In genomic region chr18:8769509-8769908, GRCh38 we compare ENCODE assay signal across 17 cellular contexts.
DNase-seq lines count a peak whose midpoint lies in the region; ATAC-seq and TF ChIP-seq lines count a peak whose summit lies in the region.
"Had no signal": no experiment of that assay in that cellular context is flagged by ENCODE, and none has a peak within 500 bp of the region (broad histone marks: within the 10 kb centered on the region; RNA-seq: fewer than 3 reads in every experiment).

No MANE protein-coding gene starts in this region.

- H3K4me3 ChIP-seq in coronary artery = no peak overlapping the region
- no peak overlapping the region for H3K4me3 ChIP-seq in sigmoid colon
- H3K4me3 ChIP-seq: A549; BLaER1 treated with 17β-estradiol and CSF1 and Interleukin-3, amounts not matched to agents 10 nM and 100 nM; GM12878; GM23338 had no signal

- H3K27ac ChIP-seq in coronary artery = no peak overlapping the region
- peak overlapping the region; percentile 23 to 87 (median 57) for H3K27ac ChIP-seq in sigmoid colon
- H3K27ac ChIP-seq: 22Rv1; BLaER1 treated with 17β-estradiol and CSF1 and Interleukin-3, amounts not matched to agents 10 nM and 100 nM had no signal

- H3K4me1 ChIP-seq in sigmoid colon = peaks cover 0 to 93% (median 53%) of the 10 kb centered on the region in 4 donors

- no peaks in the 10 kb centered on the region for H3K4me1 Mint-ChIP-seq in activated CD8-positive, alpha-beta memory T cell treated with anti-CD3 and anti-CD28 coated beads, Interleukin-2, amount 10 ng/mL, durations not matched to agents 7 days and 5 days
- no peaks in the 10 kb centered on the region for H3K4me1 Mint-ChIP-seq in activated T-helper 1 cell treated with anti-CD3 and anti-CD28 coated beads, Interleukin-12 subunit alpha, Interleukin-12 subunit beta, Interleukin-2, Interleukin-4 antibody, amounts not matched to agents 30 ng/mL and 10 ng/mL and 1 ng/mL, durations not matched to agents 14 hours and 24 hours and 36 hours (ENCODE audit: low read depth)
- H3K4me1 Mint-ChIP-seq: B cell had no signal

- no peak for TF ChIP-seq POLR2A in sigmoid colon (IDR thresholded peaks at IDR 0.05)

- H3K27me3 ChIP-seq in sigmoid colon = no peaks in the 10 kb centered on the region
- H3K27me3 ChIP-seq: BLaER1 treated with 17β-estradiol and CSF1 and Interleukin-3, amounts not matched to agents 10 nM and 100 nM had no signal

- H3K27me3 Mint-ChIP-seq in activated CD8-positive, alpha-beta memory T cell treated with anti-CD3 and anti-CD28 coated beads, Interleukin-2, amount 10 ng/mL, durations not matched to agents 7 days and 5 days = no peaks in the 10 kb centered on the region
- H3K27me3 Mint-ChIP-seq in activated T-helper 1 cell treated with anti-CD3 and anti-CD28 coated beads, Interleukin-12 subunit alpha, Interleukin-12 subunit beta, Interleukin-2, Interleukin-4 antibody, amounts not matched to agents 30 ng/mL and 10 ng/mL and 1 ng/mL, durations not matched to agents 14 hours and 24 hours and 36 hours (ENCODE audit: insufficient read depth) = peaks cover 2% of the 10 kb centered on the region
- H3K27me3 Mint-ChIP-seq: B cell had no signal

- H3K9me3 ChIP-seq in sigmoid colon = no peaks in the 10 kb centered on the region
- H3K9me3 ChIP-seq: A549; BLaER1 treated with 17β-estradiol and CSF1 and Interleukin-3, amounts not matched to agents 10 nM and 100 nM had no signal

- H3K36me3 ChIP-seq in sigmoid colon = no peaks in the 10 kb centered on the region

- no peaks in the 10 kb centered on the region for H3K36me3 Mint-ChIP-seq in activated CD8-positive, alpha-beta memory T cell treated with anti-CD3 and anti-CD28 coated beads, Interleukin-2, amount 10 ng/mL, durations not matched to agents 7 days and 5 days
- H3K36me3 Mint-ChIP-seq in activated T-helper 1 cell treated with anti-CD3 and anti-CD28 coated beads, Interleukin-12 subunit alpha, Interleukin-12 subunit beta, Interleukin-2, Interleukin-4 antibody, amounts not matched to agents 30 ng/mL and 10 ng/mL and 1 ng/mL, durations not matched to agents 14 hours and 24 hours and 36 hours (ENCODE audit: low read depth) = no peaks in the 10 kb centered on the region
- H3K36me3 Mint-ChIP-seq: CD8-positive, alpha-beta T cell had no signal

- WGBS in sigmoid colon, 2 donors = 80 to 95% methylated on average over 1 of the region's 1 CpG

- no peak for TF ChIP-seq EP300 in sigmoid colon (IDR thresholded peaks at IDR 0.05)

- H3K9me3 Mint-ChIP-seq in activated CD8-positive, alpha-beta memory T cell treated with anti-CD3 and anti-CD28 coated beads, Interleukin-2, amount 10 ng/mL, durations not matched to agents 7 days and 5 days (ENCODE audit: low read depth) = no peaks in the 10 kb centered on the region
- no peaks in the 10 kb centered on the region for H3K9me3 Mint-ChIP-seq in activated T-helper 1 cell treated with anti-CD3 and anti-CD28 coated beads, Interleukin-12 subunit alpha, Interleukin-12 subunit beta, Interleukin-2, Interleukin-4 antibody, amounts not matched to agents 30 ng/mL and 10 ng/mL and 1 ng/mL, durations not matched to agents 14 hours and 24 hours and 36 hours
- H3K9me3 Mint-ChIP-seq: CD8-positive, alpha-beta T cell; GM23338 had no signal

- DNase-seq in activated CD8-positive, alpha-beta memory T cell treated with anti-CD3 and anti-CD28 coated beads, Interleukin-2, amount 10 ng/mL, durations not matched to agents 7 days and 5 days = peak; percentile 28
- no peak for DNase-seq in activated CD8-positive, alpha-beta memory T cell treated with anti-CD3 and anti-CD28 coated beads, Interleukin-2, amount 50 U/mL, for 48 hours
- DNase-seq in coronary artery (ENCODE audit: low spot score) (peak; percentile 7), sigmoid colon (no peak), AG08395 (ENCODE audit: low spot score) (no peak), hepatic stellate cell (ENCODE audit: low spot score) (no peak)
- DNase-seq in activated T-helper 1 cell treated with anti-CD3 and anti-CD28 coated beads, Interleukin-12 subunit alpha, Interleukin-12 subunit beta, Interleukin-2, Interleukin-4 antibody, amounts not matched to agents 30 ng/mL and 10 ng/mL and 1 ng/mL, durations not matched to agents 14 hours and 24 hours and 36 hours (ENCODE audit: low spot score) = no peak
- DNase-seq: Calu3; CD8-positive, alpha-beta T cell; DMS79 treated with DMSO at 0.1 percent for 48 hours; HCEC 1CT had no signal

- intact Hi-C loops in sigmoid colon (cut with DNase I) = no loop called here
- intact Hi-C loops in activated T-helper 1 cell treated with anti-CD3 and anti-CD28 coated beads, Interleukin-12 subunit alpha, Interleukin-12 subunit beta, Interleukin-2, Interleukin-4 antibody, amounts not matched to agents 30 ng/mL and 10 ng/mL and 1 ng/mL, durations not matched to agents 14 hours and 24 hours and 36 hours (cut with micrococcal nuclease) = no loop called here

- ATAC-seq in activated CD8-positive, alpha-beta memory T cell treated with anti-CD3 and anti-CD28 coated beads, Interleukin-2, amount 10 ng/mL, durations not matched to agents 7 days and 5 days = no peak
- ATAC-seq: A549; CD8-positive, alpha-beta T cell; GM12878; GM23338 had no signal

- H3K4me3 Mint-ChIP-seq in activated CD8-positive, alpha-beta memory T cell treated with anti-CD3 and anti-CD28 coated beads, Interleukin-2, amount 10 ng/mL, durations not matched to agents 7 days and 5 days = no peak overlapping the region
- H3K4me3 Mint-ChIP-seq in activated T-helper 1 cell treated with anti-CD3 and anti-CD28 coated beads, Interleukin-12 subunit alpha, Interleukin-12 subunit beta, Interleukin-2, Interleukin-4 antibody, amounts not matched to agents 30 ng/mL and 10 ng/mL and 1 ng/mL, durations not matched to agents 14 hours and 24 hours and 36 hours = no peak overlapping the region
- H3K4me3 Mint-ChIP-seq: B cell; CD8-positive, alpha-beta T cell; GM23338 had no signal

- TF ChIP-seq CTCF in coronary artery (IDR thresholded peaks at IDR 0.05) (no peak), sigmoid colon (IDR thresholded peaks at IDR 0.05) (no peak)

- H3K27ac Mint-ChIP-seq in activated CD8-positive, alpha-beta memory T cell treated with anti-CD3 and anti-CD28 coated beads, Interleukin-2, amount 10 ng/mL, durations not matched to agents 7 days and 5 days = no peak overlapping the region
- H3K27ac Mint-ChIP-seq in activated T-helper 1 cell treated with anti-CD3 and anti-CD28 coated beads, Interleukin-12 subunit alpha, Interleukin-12 subunit beta, Interleukin-2, Interleukin-4 antibody, amounts not matched to agents 30 ng/mL and 10 ng/mL and 1 ng/mL, durations not matched to agents 14 hours and 24 hours and 36 hours = no peak overlapping the region
- H3K27ac Mint-ChIP-seq: B cell; CD8-positive, alpha-beta T cell; GM23338 had no signal

- CTCF ChIA-PET in activated CD8-positive, alpha-beta memory T cell treated with anti-CD3 and anti-CD28 coated beads, Interleukin-2, amount 10 ng/mL, durations not matched to agents 7 days and 5 days (lab: Charles Lee) = no interaction called here

Comparison
In these comparisons a context has a peak if more than half of its experiments do, and no peak if none do; other contexts are left out.
1. DNase-seq: peak in activated CD8-positive, alpha-beta memory T cell treated with anti-CD3 and anti-CD28 coated beads, Interleukin-2, amount 10 ng/mL, durations not matched to agents 7 days and 5 days (single experiment) and coronary artery (single experiment); none in activated CD8-positive, alpha-beta memory T cell treated with anti-CD3 and anti-CD28 coated beads, Interleukin-2, amount 50 U/mL, for 48 hours (single experiment), sigmoid colon (single experiment), AG08395 (single experiment), activated T-helper 1 cell treated with anti-CD3 and anti-CD28 coated beads, Interleukin-12 subunit alpha, Interleukin-12 subunit beta, Interleukin-2, Interleukin-4 antibody, amounts not matched to agents 30 ng/mL and 10 ng/mL and 1 ng/mL, durations not matched to agents 14 hours and 24 hours and 36 hours (single experiment) and hepatic stellate cell (single experiment).
2. H3K27ac ChIP-seq: peak in sigmoid colon (4 of 4); none in coronary artery (0 of 2).